In genomic region chr10:96833220-96834001, GRCh38 we compare ENCODE assay signal across 8 cellular contexts. TPM values are rescaled to one million over a fixed set of nuclear protein-coding genes. Genes with fewer than 3 reads are reported as not detected.
DNase-seq lines count a peak whose midpoint lies in the region; ATAC-seq and TF ChIP-seq lines count a peak whose summit lies in the region.

No MANE protein-coding gene starts in this region.

- TF ChIP-seq CTCF in thoracic aorta (IDR thresholded peaks at IDR 0.05) = no peak

- H3K9me3 ChIP-seq in mesenchymal stem cell (ENCODE audit: control insufficient read depth, low read length) (no peaks in the 10 kb centered on the region), thoracic aorta (no peaks in the 10 kb centered on the region)

- peak overlapping the region in 1 of 2 experiments; percentile 77 for H3K23ac ChIP-seq in mesenchymal stem cell (ENCODE audit: low read length in 2 of 2)

- H3K9me3 Mint-ChIP-seq in T-helper 2 cell treated with Interferon-gamma antibody and Interleukin-4, amounts not matched to agents 5 μg/mL and 100 μg/mL, for 36 hours = no peaks in the 10 kb centered on the region
- H3K9me3 Mint-ChIP-seq in effector memory CD8-positive, alpha-beta T cell = no peaks in the 10 kb centered on the region

- H3K27me3 ChIP-seq in mesenchymal stem cell (ENCODE audit: control insufficient read depth in 1 of 2, insufficient read depth in 1 of 2, low read length in 2 of 2) (no peaks in the 10 kb centered on the region), thoracic aorta (replicated peaks; ENCODE audit: insufficient read depth) (no peaks in the 10 kb centered on the region)

- no peak overlapping the region for H4K8ac ChIP-seq in mesenchymal stem cell (ENCODE audit: low read length)

- H3K4me1 Mint-ChIP-seq in T-helper 2 cell treated with Interferon-gamma antibody and Interleukin-4, amounts not matched to agents 5 μg/mL and 100 μg/mL, for 36 hours (ENCODE audit: low read depth) = peaks cover 35% of the 10 kb centered on the region
- H3K4me1 Mint-ChIP-seq in effector memory CD8-positive, alpha-beta T cell (ENCODE audit: low read depth in 2 of 2) = peaks cover 46 to 59% of the 10 kb centered on the region in 2 donors

- no peak overlapping the region for H4K91ac ChIP-seq in mesenchymal stem cell (ENCODE audit: low read length)

- H3K36me3 ChIP-seq in mesenchymal stem cell (ENCODE audit: control insufficient read depth in 1 of 2, insufficient read depth in 2 of 2, low read depth in 1 of 2, low read length in 2 of 2) (peaks cover 0 to 6% of the 10 kb centered on the region in 2 experiments), thoracic aorta (no peaks in the 10 kb centered on the region)

- H3K27ac Mint-ChIP-seq in T-helper 2 cell treated with Interferon-gamma antibody and Interleukin-4, amounts not matched to agents 5 μg/mL and 100 μg/mL, for 36 hours = peak overlapping the region; percentile 81
- peak overlapping the region; percentile 94 to 95 for H3K27ac Mint-ChIP-seq in effector memory CD8-positive, alpha-beta T cell

- DNase-seq in AG08396 (ENCODE audit: low spot score) = peak; percentile 39
- no peak for DNase-seq in T-helper 2 cell treated with Interferon-gamma antibody and Interleukin-4, amounts not matched to agents 5 μg/mL and 100 μg/mL, for 36 hours (ENCODE audit: low spot score)
- DNase-seq in effector memory CD8-positive, alpha-beta T cell = peak in 1 of 3 experiments; percentile 1
- DNase-seq in mesenchymal stem cell = peak; percentile 56
- DNase-seq in thoracic aorta (ENCODE audit: low spot score) = no peak

- H3K14ac ChIP-seq in mesenchymal stem cell (ENCODE audit: low read length in 2 of 2) = peak overlapping the region; percentile 68 to 86

- H3K9ac ChIP-seq in mesenchymal stem cell (ENCODE audit: low read length) = peak overlapping the region; percentile 92

- H2BK12ac ChIP-seq in mesenchymal stem cell (ENCODE audit: low read length in 2 of 2) = no peak overlapping the region

- H3K4me2 ChIP-seq in mesenchymal stem cell (ENCODE audit: low read length, poor library complexity, severe bottlenecking) = peak overlapping the region; percentile 49

- peak overlapping the region; percentile 52 for H2BK5ac ChIP-seq in mesenchymal stem cell (ENCODE audit: low read depth, low read length, poor library complexity, severe bottlenecking)

- peak overlapping the region; percentile 40 to 88 for H3K18ac ChIP-seq in mesenchymal stem cell (ENCODE audit: low read depth in 1 of 2, low read length in 2 of 2)

- H3K4me1 ChIP-seq in mesenchymal stem cell (ENCODE audit: control insufficient read depth, insufficient read depth, low read depth, low read length) (peaks cover 1% of the 10 kb centered on the region), thoracic aorta (ENCODE audit: control insufficient read depth in 1 of 2, low read depth in 2 of 2) (peaks cover 19 to 43% of the 10 kb centered on the region in 2 donors)

- H3K4me3 Mint-ChIP-seq in T-helper 2 cell treated with Interferon-gamma antibody and Interleukin-4, amounts not matched to agents 5 μg/mL and 100 μg/mL, for 36 hours = peak overlapping the region; percentile 90
- peak overlapping the region; percentile 91 to 94 for H3K4me3 Mint-ChIP-seq in effector memory CD8-positive, alpha-beta T cell

- no peak overlapping the region for H2AFZ ChIP-seq in mesenchymal stem cell (ENCODE audit: low read depth, low read length)

- H3K27ac ChIP-seq in mesenchymal stem cell (ENCODE audit: low read length, poor library complexity, severe bottlenecking) (peak overlapping the region; percentile 72), thoracic aorta (peak overlapping the region; percentile 65 to 76)

- peaks cover 3% of the 10 kb centered on the region for H3K79me1 ChIP-seq in mesenchymal stem cell (replicated peaks; ENCODE audit: low read length, poor library complexity, severe bottlenecking)

- peak overlapping the region in 1 of 2 experiments; percentile 76 for H3K4ac ChIP-seq in mesenchymal stem cell (ENCODE audit: low read depth in 1 of 2, low read length in 2 of 2)

- peaks cover 18% of the 10 kb centered on the region for H3K36me3 Mint-ChIP-seq in T-helper 2 cell treated with Interferon-gamma antibody and Interleukin-4, amounts not matched to agents 5 μg/mL and 100 μg/mL, for 36 hours (ENCODE audit: low read depth)
- peaks cover 30% of the 10 kb centered on the region for H3K36me3 Mint-ChIP-seq in effector memory CD8-positive, alpha-beta T cell (ENCODE audit: insufficient read depth)

- H2BK15ac ChIP-seq in mesenchymal stem cell (ENCODE audit: low read depth, poor library complexity, severe bottlenecking) = no peak overlapping the region

- WGBS in mesenchymal stem cell = under 1% methylated on average over 45 of the region's 46 CpGs

- H3K4me3 ChIP-seq in mesenchymal stem cell (ENCODE audit: insufficient read depth in 1 of 2, low read depth in 1 of 2, low read length in 2 of 2) = peak overlapping the region; percentile 90 to 95
- peak overlapping the region; percentile 92 for H3K4me3 ChIP-seq in thoracic aorta

- no peaks in the 10 kb centered on the region for H3K27me3 Mint-ChIP-seq in T-helper 2 cell treated with Interferon-gamma antibody and Interleukin-4, amounts not matched to agents 5 μg/mL and 100 μg/mL, for 36 hours (ENCODE audit: low read depth)
- no peaks in the 10 kb centered on the region for H3K27me3 Mint-ChIP-seq in effector memory CD8-positive, alpha-beta T cell

- H2AK5ac ChIP-seq in mesenchymal stem cell (ENCODE audit: low read length, severe bottlenecking) = peak overlapping the region; percentile 70

- no peak overlapping the region for H2BK120ac ChIP-seq in mesenchymal stem cell (ENCODE audit: low read depth, low read length)

- peak; percentile 28 for ATAC-seq in GM18517 (IDR thresholded peaks at IDR 0.05; ENCODE audit: unreplicated experiment)
- ATAC-seq in HG03520 (IDR thresholded peaks at IDR 0.05; ENCODE audit: unreplicated experiment) = peak; percentile 9
- ATAC-seq in effector memory CD8-positive, alpha-beta T cell (replicated peaks) = no peak
- no peak for ATAC-seq in thoracic aorta (ENCODE audit: insufficient number of reproducible peaks, low FRiP score, low read depth)
- no peak for ATAC-seq in GM21381 (IDR thresholded peaks at IDR 0.05; ENCODE audit: unreplicated experiment)

RNA-seq across cellular contexts. Expression of gene LCOR, which starts 1.3 kb away (rescaled TPM):
- 8.9 TPM for polyA plus RNA-seq in mesenchymal stem cell (2013, experiment 1 of 2)
- 9.6 TPM for polyA plus RNA-seq in mesenchymal stem cell (2013, experiment 2 of 2)
- 10 to 100 TPM; 18.3 to 23.3 TPM for total RNA-seq in thoracic aorta

Comparison
In these comparisons a context has a peak if more than half of its experiments do, and no peak if none do; other contexts are left out.
1. DNase-seq: peak in AG08396 (single experiment) and mesenchymal stem cell (single experiment); none in T-helper 2 cell treated with Interferon-gamma antibody and Interleukin-4, amounts not matched to agents 5 μg/mL and 100 μg/mL, for 36 hours (single experiment) and thoracic aorta (single experiment).
2. ATAC-seq: peak in GM18517 (single experiment) and HG03520 (single experiment); none in effector memory CD8-positive, alpha-beta T cell (single experiment), thoracic aorta (single experiment) and GM21381 (single experiment).